Comparison of ENCODE assay signal across 24 cellular contexts in the genomic region with DNA sequence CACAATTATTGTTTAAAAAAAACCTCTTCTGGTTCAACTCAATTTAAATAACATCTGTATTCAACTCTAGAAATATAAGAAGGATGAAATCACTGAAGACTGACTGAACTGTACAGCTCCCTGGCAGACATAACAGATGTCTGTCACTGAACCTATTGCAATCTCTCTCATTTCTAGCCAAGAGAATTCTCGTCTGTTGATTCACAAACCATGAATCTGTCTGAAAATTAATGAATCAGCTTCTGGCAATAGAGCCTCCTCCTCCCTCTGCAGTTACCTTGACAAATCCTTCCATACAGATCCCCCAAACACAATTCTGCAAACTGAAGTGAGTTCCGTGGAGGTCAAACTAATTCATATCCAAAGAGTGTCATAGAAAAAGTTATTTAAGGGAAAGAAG.
A peak's percentile ranks its signal among the peaks of the same experiment; 100 is the strongest.
DNase-seq lines count a peak whose midpoint lies in the region; ATAC-seq and TF ChIP-seq lines count a peak whose summit lies in the region.
"Had no signal": no experiment of that assay in that cellular context is flagged by ENCODE, and none has a peak within 500 bp of the region (broad histone marks: within the 10 kb centered on the region; RNA-seq: fewer than 3 reads in every experiment).

No MANE protein-coding gene starts in this region.

- CTCF ChIA-PET in MCF 10A (lab: Yijun Ruan, JAX) (interaction anchor here (0.8 to 1.7 kb wide), 3 partner anchors 9 to 422 kb away, joined by 3 to 11 read pairs (median 3); no protein-coding TSS in a partner anchor), Caco-2 (lab: Charles Lee) (no interaction called here)

- peaks cover under 1% of the 10 kb centered on the region for H3K9me3 Mint-ChIP-seq in MCF 10A (ENCODE audit: unreplicated experiment)
- H3K9me3 Mint-ChIP-seq in Caco-2 (ENCODE audit: unreplicated experiment) = no peaks in the 10 kb centered on the region

- peaks cover 12% of the 10 kb centered on the region for H3K36me3 Mint-ChIP-seq in MCF 10A (ENCODE audit: insufficient read depth, unreplicated experiment)
- no peaks in the 10 kb centered on the region for H3K36me3 Mint-ChIP-seq in Caco-2 (ENCODE audit: insufficient read depth, unreplicated experiment)
- H3K36me3 Mint-ChIP-seq: activated naive CD8-positive, alpha-beta T cell; stimulated activated effector memory CD8-positive, alpha-beta T cell treated with anti-CD3 and anti-CD28 coated beads, Interleukin-12 subunit alpha, Interleukin-12 subunit beta, amount 100 ng/mL, for 72 hours had no signal

- no peaks in the 10 kb centered on the region for H3K36me3 ChIP-seq in breast epithelium
- H3K36me3 ChIP-seq in kidney epithelial cell (ENCODE audit: control insufficient read depth, insufficient read depth, low read length) = no peaks in the 10 kb centered on the region
- H3K36me3 ChIP-seq in Caco-2 (ENCODE audit: control insufficient read depth, insufficient read depth, low read length) = no peaks in the 10 kb centered on the region
- H3K36me3 ChIP-seq: cardiac muscle cell, SJSA1 had no signal

- peaks cover 0 to 6% of the 10 kb centered on the region in 2 donors for H3K9me3 ChIP-seq in breast epithelium
- peaks cover 2% of the 10 kb centered on the region; the same call in 1 of the 2 replicates for H3K9me3 ChIP-seq in Caco-2
- H3K9me3 ChIP-seq: SJSA1 had no signal

- intact Hi-C loops in MCF 10A (cut with micrococcal nuclease) (no loop called here), breast epithelium (cut with DNase I; ENCODE audit: low total_unique reads) (no loop called here), Caco-2 (cut with micrococcal nuclease; ENCODE audit: unreplicated experiment) (no loop called here)

- H3K27ac Mint-ChIP-seq in MCF 10A (ENCODE audit: low read depth, unreplicated experiment) (peak overlapping the region; percentile 80), Caco-2 (ENCODE audit: unreplicated experiment) (no peak overlapping the region)
- H3K27ac Mint-ChIP-seq: activated naive CD8-positive, alpha-beta T cell; activated T-helper 1 cell treated with anti-CD3 and anti-CD28 coated beads, Interleukin-12 subunit alpha, Interleukin-12 subunit beta, Interleukin-2, Interleukin-4 antibody, amounts not matched to agents 30 ng/mL and 10 ng/mL and 1 ng/mL, durations not matched to agents 14 hours and 24 hours and 36 hours; stimulated activated effector memory CD8-positive, alpha-beta T cell treated with anti-CD3 and anti-CD28 coated beads, Interleukin-12 subunit alpha, Interleukin-12 subunit beta, amount 100 ng/mL, for 72 hours; T-helper 2 cell treated with Interferon-gamma antibody and Interleukin-4, amounts not matched to agents 5 μg/mL and 100 μg/mL, for 36 hours had no signal

- H3K27me3 Mint-ChIP-seq in MCF 10A (ENCODE audit: insufficient read depth, unreplicated experiment) = no peaks in the 10 kb centered on the region
- no peaks in the 10 kb centered on the region for H3K27me3 Mint-ChIP-seq in Caco-2 (ENCODE audit: insufficient read depth, unreplicated experiment)
- H3K27me3 Mint-ChIP-seq: activated naive CD8-positive, alpha-beta T cell had no signal

- no peak for ATAC-seq in HG03565 (IDR thresholded peaks at IDR 0.05; ENCODE audit: unreplicated experiment)
- ATAC-seq: esophagus mucosa; stimulated activated effector memory CD8-positive, alpha-beta T cell treated with anti-CD3 and anti-CD28 coated beads, Interleukin-12 subunit alpha, Interleukin-12 subunit beta, amount 100 ng/mL, for 72 hours had no signal

- H3K4me1 Mint-ChIP-seq in MCF 10A (ENCODE audit: insufficient read depth, unreplicated experiment) (peaks cover 16% of the 10 kb centered on the region), Caco-2 (ENCODE audit: low read depth, unreplicated experiment) (no peaks in the 10 kb centered on the region)
- H3K4me1 Mint-ChIP-seq: stimulated activated effector memory CD8-positive, alpha-beta T cell treated with anti-CD3 and anti-CD28 coated beads, Interleukin-12 subunit alpha, Interleukin-12 subunit beta, amount 100 ng/mL, for 72 hours had no signal

- H3K4me3 Mint-ChIP-seq in MCF 10A (ENCODE audit: unreplicated experiment) = peak overlapping the region; percentile 38
- no peak overlapping the region for H3K4me3 Mint-ChIP-seq in Caco-2 (ENCODE audit: unreplicated experiment)
- H3K4me3 Mint-ChIP-seq: activated naive CD8-positive, alpha-beta T cell; activated T-helper 1 cell treated with anti-CD3 and anti-CD28 coated beads, Interleukin-12 subunit alpha, Interleukin-12 subunit beta, Interleukin-2, Interleukin-4 antibody, amounts not matched to agents 30 ng/mL and 10 ng/mL and 1 ng/mL, durations not matched to agents 14 hours and 24 hours and 36 hours; stimulated activated effector memory CD8-positive, alpha-beta T cell treated with anti-CD3 and anti-CD28 coated beads, Interleukin-12 subunit alpha, Interleukin-12 subunit beta, amount 100 ng/mL, for 72 hours; T-helper 2 cell treated with Interferon-gamma antibody and Interleukin-4, amounts not matched to agents 5 μg/mL and 100 μg/mL, for 36 hours had no signal

- H3K27me3 ChIP-seq in breast epithelium = no peaks in the 10 kb centered on the region
- no peaks in the 10 kb centered on the region for H3K27me3 ChIP-seq in kidney epithelial cell (ENCODE audit: control insufficient read depth, insufficient read depth, low read length)
- H3K27me3 ChIP-seq in Caco-2 (replicated peaks; ENCODE audit: control insufficient read depth, insufficient read depth, low read length) = no peaks in the 10 kb centered on the region
- H3K27me3 ChIP-seq: cardiac muscle cell, dorsolateral prefrontal cortex, SJSA1 had no signal

- no peak for TF ChIP-seq POLR2A in breast epithelium (IDR thresholded peaks at IDR 0.05)

- H3K4me1 ChIP-seq in breast epithelium (no peaks in the 10 kb centered on the region), Caco-2 (no peaks in the 10 kb centered on the region)
- H3K4me1 ChIP-seq: SJSA1 had no signal

- H3K27ac ChIP-seq in breast epithelium = no peak overlapping the region
- H3K27ac ChIP-seq: 22Rv1, C4-2B, cardiac muscle cell, dorsolateral prefrontal cortex, SJSA1 had no signal

- TF ChIP-seq CTCF in MCF 10A (IDR thresholded peaks at IDR 0.05; ENCODE audit: unreplicated experiment) = no peak
- TF ChIP-seq CTCF in breast epithelium (IDR thresholded peaks at IDR 0.05) = no peak
- no peak for TF ChIP-seq CTCF in kidney epithelial cell (IDR thresholded peaks at IDR 0.05; ENCODE audit: insufficient read depth, low read length, poor library complexity, severe bottlenecking)
- TF ChIP-seq CTCF in Caco-2 (IDR thresholded peaks at IDR 0.05; ENCODE audit: insufficient read depth in 1 of 2, low read depth in 1 of 2, low read length in 1 of 2, severe bottlenecking in 1 of 2, unreplicated experiment in 1 of 2) = no peak

- DNase-seq in MCF 10A (ENCODE audit: unreplicated experiment) (peak; percentile 71), breast epithelium (ENCODE audit: low spot score in 2 of 2) (no peak), astrocyte of the hippocampus (ENCODE audit: low read depth, low spot score) (peak; percentile 78), kidney epithelial cell (ENCODE audit: low read depth) (peak; percentile 52), Caco-2 (no peak), C1 segment of cervical spinal cord (lab: John Stamatoyannopoulos, UW) (no peak)
- DNase-seq in activated CD4-positive, alpha-beta T cell treated with anti-CD3 and anti-CD28 coated beads for 48 hours = no peak
- DNase-seq: activated CD4-positive, CD25-positive, alpha-beta regulatory T cell; DMS 273 treated with DMSO at 0.1 percent for 48 hours; dorsolateral prefrontal cortex; IMR-90; mesenchymal stem cell; NCI-H2081 treated with DMSO at 0.1 percent for 48 hours; NCI-H526 had no signal

- BruUV-seq in MCF 10A (replicated peaks; lab: Mats Ljungman, UMichigan) = no TSS peak
- no TSS peak for BruUV-seq in Caco-2 (replicated peaks; lab: Mats Ljungman, UMichigan)

- POLR2A ChIA-PET in MCF 10A (lab: Yijun Ruan, JAX) (interaction anchor here (0.7 to 3.0 kb wide), 13 partner anchors 8 to 249 kb away, joined by 3 to 17 read pairs (median 3); no protein-coding TSS in a partner anchor), Caco-2 (lab: Charles Lee) (no interaction called here)

- H3K4me3 ChIP-seq in breast epithelium = no peak overlapping the region
- no peak overlapping the region for H3K4me3 ChIP-seq in kidney epithelial cell (ENCODE audit: low read depth, low read length)
- H3K4me3 ChIP-seq in Caco-2 (ENCODE audit: low read depth, low read length) = no peak overlapping the region
- H3K4me3 ChIP-seq: cardiac muscle cell, dorsolateral prefrontal cortex, SJSA1 had no signal

Comparison
In these comparisons a context has a peak if more than half of its experiments do, and no peak if none do; other contexts are left out.
1. DNase-seq: peak in MCF 10A (single experiment), astrocyte of the hippocampus (single experiment) and kidney epithelial cell (single experiment); none in breast epithelium (0 of 2), activated CD4-positive, alpha-beta T cell treated with anti-CD3 and anti-CD28 coated beads for 48 hours (single experiment), Caco-2 (0 of 2) and C1 segment of cervical spinal cord (0 of 14).